ENCODE assay signal across 1 cellular context in the genomic region with DNA sequence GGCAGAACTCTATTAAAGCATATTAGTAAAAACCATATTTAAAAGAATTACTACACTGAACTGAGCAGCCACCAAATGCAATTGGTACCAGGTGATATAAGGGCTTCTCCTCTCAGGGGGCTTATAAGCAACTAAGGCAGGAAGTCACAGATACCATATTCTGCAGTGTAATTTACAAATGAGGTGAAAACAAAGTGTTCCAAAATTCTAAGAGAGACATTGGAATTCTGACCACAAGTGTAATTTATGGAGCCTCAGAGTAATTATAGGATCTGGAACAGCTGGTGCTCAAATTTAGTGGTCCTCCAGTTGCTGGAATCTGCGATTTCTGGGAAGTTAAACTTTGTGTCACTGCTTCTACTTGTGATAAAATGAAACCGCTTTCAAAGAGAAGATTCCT.
TF ChIP-seq lines count a peak whose summit lies in the region.

No MANE protein-coding gene starts in this region.

TF ChIP-seq in K562, 482 proteins besides CTCF, POLR2A, EP300 and RAD21 (continued from another document):
- TF ChIP-seq SREBF2 (CRISPR knock-in tag; IDR thresholded peaks at IDR 0.05): no peak
- no peak for TF ChIP-seq GABPA (tag; conservative IDR thresholded peaks at IDR 0.05; ENCODE audit: low read depth)
- TF ChIP-seq TRIM28 (IDR thresholded peaks at IDR 0.05): no peak
- no peak for TF ChIP-seq NFYB (IDR thresholded peaks at IDR 0.05; ENCODE audit: extremely low read depth, insufficient read length)
